Comparison of ENCODE assay signal across 14 cellular contexts in the genomic region with DNA sequence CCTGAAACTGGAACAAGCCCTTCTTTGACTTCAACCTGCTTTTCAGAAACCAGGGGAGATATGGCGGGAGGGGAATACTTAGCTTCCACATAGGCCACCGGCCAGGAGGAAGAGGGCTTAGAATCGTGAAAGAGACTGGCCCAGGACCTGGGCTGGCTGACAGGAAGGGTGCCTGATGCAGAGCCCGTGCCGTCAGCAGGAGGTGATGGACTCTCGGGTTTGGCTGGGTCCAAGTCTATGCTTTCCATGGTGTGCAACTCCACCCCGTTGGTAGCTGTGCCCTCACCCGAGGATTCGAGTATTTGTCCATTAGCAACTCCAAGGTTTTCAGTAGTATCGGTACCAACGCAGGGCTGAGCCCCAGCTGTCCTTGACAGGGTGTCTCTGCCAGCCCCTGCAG. TPM values are rescaled to one million over a fixed set of nuclear protein-coding genes. Genes with fewer than 3 reads are reported as not detected.
"Had no signal": no experiment of that assay in that cellular context is flagged by ENCODE, and none has a peak within 500 bp of the region (broad histone marks: within the 10 kb centered on the region; RNA-seq: fewer than 3 reads in every experiment).

No MANE protein-coding gene starts in this region.

RNA-seq across cellular contexts. Expression of gene OR11H12, which starts 35.1 kb away (rescaled TPM):
- total RNA-seq: stomach, subcutaneous adipose tissue, suprapubic skin, temporal lobe, testis, thoracic aorta, thyroid gland, tibial nerve, transverse colon, ureter, urinary bladder, uterus, vagina had no signal
- polyA plus RNA-seq: stomach, thymus, urinary bladder had no signal
